Comparison of ENCODE assay signal across 1 cellular context in genomic region chr4:48030470-48030869, GRCh38.
TF ChIP-seq lines count a peak whose summit lies in the region.

No MANE protein-coding gene starts in this region.

TF ChIP-seq in WTC11, 78 proteins besides CTCF, POLR2A, EP300 and RAD21 (continued from another document):
- TF ChIP-seq AR (CRISPR knock-in tag; IDR thresholded peaks at IDR 0.05) (no peak), ZBTB21 (CRISPR knock-in tag; IDR thresholded peaks at IDR 0.05; ENCODE audit: borderline replicate concordance) (no peak), CDX4 (CRISPR knock-in tag; IDR thresholded peaks at IDR 0.05; ENCODE audit: borderline replicate concordance) (no peak), JAZF1 (CRISPR knock-in tag; IDR thresholded peaks at IDR 0.05) (no peak), TCF7 (CRISPR knock-in tag; IDR thresholded peaks at IDR 0.05; ENCODE audit: low read depth) (no peak), FOXK1 (CRISPR knock-in tag; IDR thresholded peaks at IDR 0.05) (no peak), E2F4 (CRISPR knock-in tag; IDR thresholded peaks at IDR 0.05; ENCODE audit: borderline replicate concordance, low read depth) (no peak), ZNF138 (CRISPR knock-in tag; conservative IDR thresholded peaks at IDR 0.05) (no peak)
- TF ChIP-seq, protein P1, sequence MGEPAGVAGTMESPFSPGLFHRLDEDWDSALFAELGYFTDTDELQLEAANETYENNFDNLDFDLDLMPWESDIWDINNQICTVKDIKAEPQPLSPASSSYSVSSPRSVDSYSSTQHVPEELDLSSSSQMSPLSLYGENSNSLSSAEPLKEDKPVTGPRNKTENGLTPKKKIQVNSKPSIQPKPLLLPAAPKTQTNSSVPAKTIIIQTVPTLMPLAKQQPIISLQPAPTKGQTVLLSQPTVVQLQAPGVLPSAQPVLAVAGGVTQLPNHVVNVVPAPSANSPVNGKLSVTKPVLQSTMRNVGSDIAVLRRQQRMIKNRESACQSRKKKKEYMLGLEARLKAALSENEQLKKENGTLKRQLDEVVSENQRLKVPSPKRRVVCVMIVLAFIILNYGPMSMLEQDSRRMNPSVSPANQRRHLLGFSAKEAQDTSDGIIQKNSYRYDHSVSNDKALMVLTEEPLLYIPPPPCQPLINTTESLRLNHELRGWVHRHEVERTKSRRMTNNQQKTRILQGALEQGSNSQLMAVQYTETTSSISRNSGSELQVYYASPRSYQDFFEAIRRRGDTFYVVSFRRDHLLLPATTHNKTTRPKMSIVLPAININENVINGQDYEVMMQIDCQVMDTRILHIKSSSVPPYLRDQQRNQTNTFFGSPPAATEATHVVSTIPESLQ (CRISPR knock-in tag; IDR thresholded peaks at IDR 0.05): no peak
- TF ChIP-seq, protein P2, sequence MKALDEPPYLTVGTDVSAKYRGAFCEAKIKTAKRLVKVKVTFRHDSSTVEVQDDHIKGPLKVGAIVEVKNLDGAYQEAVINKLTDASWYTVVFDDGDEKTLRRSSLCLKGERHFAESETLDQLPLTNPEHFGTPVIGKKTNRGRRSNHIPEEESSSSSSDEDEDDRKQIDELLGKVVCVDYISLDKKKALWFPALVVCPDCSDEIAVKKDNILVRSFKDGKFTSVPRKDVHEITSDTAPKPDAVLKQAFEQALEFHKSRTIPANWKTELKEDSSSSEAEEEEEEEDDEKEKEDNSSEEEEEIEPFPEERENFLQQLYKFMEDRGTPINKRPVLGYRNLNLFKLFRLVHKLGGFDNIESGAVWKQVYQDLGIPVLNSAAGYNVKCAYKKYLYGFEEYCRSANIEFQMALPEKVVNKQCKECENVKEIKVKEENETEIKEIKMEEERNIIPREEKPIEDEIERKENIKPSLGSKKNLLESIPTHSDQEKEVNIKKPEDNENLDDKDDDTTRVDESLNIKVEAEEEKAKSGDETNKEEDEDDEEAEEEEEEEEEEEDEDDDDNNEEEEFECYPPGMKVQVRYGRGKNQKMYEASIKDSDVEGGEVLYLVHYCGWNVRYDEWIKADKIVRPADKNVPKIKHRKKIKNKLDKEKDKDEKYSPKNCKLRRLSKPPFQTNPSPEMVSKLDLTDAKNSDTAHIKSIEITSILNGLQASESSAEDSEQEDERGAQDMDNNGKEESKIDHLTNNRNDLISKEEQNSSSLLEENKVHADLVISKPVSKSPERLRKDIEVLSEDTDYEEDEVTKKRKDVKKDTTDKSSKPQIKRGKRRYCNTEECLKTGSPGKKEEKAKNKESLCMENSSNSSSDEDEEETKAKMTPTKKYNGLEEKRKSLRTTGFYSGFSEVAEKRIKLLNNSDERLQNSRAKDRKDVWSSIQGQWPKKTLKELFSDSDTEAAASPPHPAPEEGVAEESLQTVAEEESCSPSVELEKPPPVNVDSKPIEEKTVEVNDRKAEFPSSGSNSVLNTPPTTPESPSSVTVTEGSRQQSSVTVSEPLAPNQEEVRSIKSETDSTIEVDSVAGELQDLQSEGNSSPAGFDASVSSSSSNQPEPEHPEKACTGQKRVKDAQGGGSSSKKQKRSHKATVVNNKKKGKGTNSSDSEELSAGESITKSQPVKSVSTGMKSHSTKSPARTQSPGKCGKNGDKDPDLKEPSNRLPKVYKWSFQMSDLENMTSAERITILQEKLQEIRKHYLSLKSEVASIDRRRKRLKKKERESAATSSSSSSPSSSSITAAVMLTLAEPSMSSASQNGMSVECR (CRISPR knock-in tag; IDR thresholded peaks at IDR 0.05; ENCODE audit: borderline replicate concordance): no peak
- TF ChIP-seq, protein P3, sequence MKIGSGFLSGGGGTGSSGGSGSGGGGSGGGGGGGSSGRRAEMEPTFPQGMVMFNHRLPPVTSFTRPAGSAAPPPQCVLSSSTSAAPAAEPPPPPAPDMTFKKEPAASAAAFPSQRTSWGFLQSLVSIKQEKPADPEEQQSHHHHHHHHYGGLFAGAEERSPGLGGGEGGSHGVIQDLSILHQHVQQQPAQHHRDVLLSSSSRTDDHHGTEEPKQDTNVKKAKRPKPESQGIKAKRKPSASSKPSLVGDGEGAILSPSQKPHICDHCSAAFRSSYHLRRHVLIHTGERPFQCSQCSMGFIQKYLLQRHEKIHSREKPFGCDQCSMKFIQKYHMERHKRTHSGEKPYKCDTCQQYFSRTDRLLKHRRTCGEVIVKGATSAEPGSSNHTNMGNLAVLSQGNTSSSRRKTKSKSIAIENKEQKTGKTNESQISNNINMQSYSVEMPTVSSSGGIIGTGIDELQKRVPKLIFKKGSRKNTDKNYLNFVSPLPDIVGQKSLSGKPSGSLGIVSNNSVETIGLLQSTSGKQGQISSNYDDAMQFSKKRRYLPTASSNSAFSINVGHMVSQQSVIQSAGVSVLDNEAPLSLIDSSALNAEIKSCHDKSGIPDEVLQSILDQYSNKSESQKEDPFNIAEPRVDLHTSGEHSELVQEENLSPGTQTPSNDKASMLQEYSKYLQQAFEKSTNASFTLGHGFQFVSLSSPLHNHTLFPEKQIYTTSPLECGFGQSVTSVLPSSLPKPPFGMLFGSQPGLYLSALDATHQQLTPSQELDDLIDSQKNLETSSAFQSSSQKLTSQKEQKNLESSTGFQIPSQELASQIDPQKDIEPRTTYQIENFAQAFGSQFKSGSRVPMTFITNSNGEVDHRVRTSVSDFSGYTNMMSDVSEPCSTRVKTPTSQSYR (CRISPR knock-in tag; IDR thresholded peaks at IDR 0.05): no peak
- TF ChIP-seq, protein P4, sequence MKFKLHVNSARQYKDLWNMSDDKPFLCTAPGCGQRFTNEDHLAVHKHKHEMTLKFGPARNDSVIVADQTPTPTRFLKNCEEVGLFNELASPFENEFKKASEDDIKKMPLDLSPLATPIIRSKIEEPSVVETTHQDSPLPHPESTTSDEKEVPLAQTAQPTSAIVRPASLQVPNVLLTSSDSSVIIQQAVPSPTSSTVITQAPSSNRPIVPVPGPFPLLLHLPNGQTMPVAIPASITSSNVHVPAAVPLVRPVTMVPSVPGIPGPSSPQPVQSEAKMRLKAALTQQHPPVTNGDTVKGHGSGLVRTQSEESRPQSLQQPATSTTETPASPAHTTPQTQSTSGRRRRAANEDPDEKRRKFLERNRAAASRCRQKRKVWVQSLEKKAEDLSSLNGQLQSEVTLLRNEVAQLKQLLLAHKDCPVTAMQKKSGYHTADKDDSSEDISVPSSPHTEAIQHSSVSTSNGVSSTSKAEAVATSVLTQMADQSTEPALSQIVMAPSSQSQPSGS (CRISPR knock-in tag; IDR thresholded peaks at IDR 0.05; ENCODE audit: borderline replicate concordance, low read depth): no peak
- TF ChIP-seq, protein P5, sequence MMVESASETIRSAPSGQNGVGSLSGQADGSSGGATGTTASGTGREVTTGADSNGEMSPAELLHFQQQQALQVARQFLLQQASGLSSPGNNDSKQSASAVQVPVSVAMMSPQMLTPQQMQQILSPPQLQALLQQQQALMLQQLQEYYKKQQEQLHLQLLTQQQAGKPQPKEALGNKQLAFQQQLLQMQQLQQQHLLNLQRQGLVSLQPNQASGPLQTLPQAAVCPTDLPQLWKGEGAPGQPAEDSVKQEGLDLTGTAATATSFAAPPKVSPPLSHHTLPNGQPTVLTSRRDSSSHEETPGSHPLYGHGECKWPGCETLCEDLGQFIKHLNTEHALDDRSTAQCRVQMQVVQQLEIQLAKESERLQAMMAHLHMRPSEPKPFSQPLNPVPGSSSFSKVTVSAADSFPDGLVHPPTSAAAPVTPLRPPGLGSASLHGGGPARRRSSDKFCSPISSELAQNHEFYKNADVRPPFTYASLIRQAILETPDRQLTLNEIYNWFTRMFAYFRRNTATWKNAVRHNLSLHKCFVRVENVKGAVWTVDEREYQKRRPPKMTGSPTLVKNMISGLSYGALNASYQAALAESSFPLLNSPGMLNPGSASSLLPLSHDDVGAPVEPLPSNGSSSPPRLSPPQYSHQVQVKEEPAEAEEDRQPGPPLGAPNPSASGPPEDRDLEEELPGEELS (CRISPR knock-in tag; IDR thresholded peaks at IDR 0.05): no peak
- TF ChIP-seq, protein P6, sequence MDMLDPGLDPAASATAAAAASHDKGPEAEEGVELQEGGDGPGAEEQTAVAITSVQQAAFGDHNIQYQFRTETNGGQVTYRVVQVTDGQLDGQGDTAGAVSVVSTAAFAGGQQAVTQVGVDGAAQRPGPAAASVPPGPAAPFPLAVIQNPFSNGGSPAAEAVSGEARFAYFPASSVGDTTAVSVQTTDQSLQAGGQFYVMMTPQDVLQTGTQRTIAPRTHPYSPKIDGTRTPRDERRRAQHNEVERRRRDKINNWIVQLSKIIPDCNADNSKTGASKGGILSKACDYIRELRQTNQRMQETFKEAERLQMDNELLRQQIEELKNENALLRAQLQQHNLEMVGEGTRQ (CRISPR knock-in tag; IDR thresholded peaks at IDR 0.05): no peak
- TF ChIP-seq, protein P7, sequence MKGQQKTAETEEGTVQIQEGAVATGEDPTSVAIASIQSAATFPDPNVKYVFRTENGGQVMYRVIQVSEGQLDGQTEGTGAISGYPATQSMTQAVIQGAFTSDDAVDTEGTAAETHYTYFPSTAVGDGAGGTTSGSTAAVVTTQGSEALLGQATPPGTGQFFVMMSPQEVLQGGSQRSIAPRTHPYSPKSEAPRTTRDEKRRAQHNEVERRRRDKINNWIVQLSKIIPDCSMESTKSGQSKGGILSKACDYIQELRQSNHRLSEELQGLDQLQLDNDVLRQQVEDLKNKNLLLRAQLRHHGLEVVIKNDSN (CRISPR knock-in tag; IDR thresholded peaks at IDR 0.05): no peak
- TF ChIP-seq, protein P8, sequence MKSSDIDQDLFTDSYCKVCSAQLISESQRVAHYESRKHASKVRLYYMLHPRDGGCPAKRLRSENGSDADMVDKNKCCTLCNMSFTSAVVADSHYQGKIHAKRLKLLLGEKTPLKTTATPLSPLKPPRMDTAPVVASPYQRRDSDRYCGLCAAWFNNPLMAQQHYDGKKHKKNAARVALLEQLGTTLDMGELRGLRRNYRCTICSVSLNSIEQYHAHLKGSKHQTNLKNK (CRISPR knock-in tag; IDR thresholded peaks at IDR 0.05): no peak
